ENCODE assay signal across 8 cellular contexts in the genomic region with DNA sequence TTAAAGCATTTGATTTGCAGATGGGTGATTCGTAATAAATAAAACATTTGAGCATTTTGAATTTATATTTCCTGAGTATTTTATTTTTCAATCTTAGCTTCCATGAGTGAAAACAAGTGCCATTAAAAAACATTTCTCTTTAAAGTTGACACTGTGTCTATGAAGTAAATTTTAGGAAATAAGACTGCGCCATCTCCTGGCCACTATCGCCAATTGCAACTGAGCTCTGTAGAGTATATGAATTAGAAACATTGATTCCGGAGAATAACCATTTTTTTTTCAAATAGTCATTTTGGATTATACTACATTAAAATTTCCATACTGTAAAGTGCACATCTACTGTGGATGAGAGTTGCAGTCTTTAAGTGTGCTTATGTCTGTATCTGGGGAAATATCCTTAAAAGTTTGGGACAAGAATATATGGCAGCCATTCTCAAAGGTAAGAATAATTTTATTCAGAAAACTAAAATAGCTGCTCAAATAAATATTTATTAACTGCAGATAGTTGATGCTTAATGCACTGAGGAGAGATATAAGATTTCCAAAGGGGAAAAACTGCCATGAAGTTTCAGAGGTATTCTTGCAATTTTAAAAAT. TPM values are rescaled to one million over a fixed set of nuclear protein-coding genes. Genes with fewer than 3 reads are reported as not detected.
DNase-seq lines count a peak whose midpoint lies in the region; ATAC-seq and TF ChIP-seq lines count a peak whose summit lies in the region.

No MANE protein-coding gene starts in this region.

- no peak overlapping the region for H3K27ac ChIP-seq in heart left ventricle

- DNase-seq in DMS53 treated with DMSO at 0.1 percent for 48 hours (lab: John Stamatoyannopoulos, UW; ENCODE audit: unreplicated experiment) (peak; percentile 26), H4 (ENCODE audit: low spot score) (peak; percentile 8), NCI-H146 (lab: John Stamatoyannopoulos, UW) (peak; percentile 33), heart left ventricle (peak in 2 of 5 donors; percentile 29 to 51), smooth muscle cell of the brain vasculature (ENCODE audit: low read depth, low spot score) (peak; percentile 33), GDM1 (lab: John Stamatoyannopoulos, UW) (no peak)
- peak; percentile 27 for DNase-seq in activated T-cell treated with anti-CD3 and anti-CD28 coated beads, Interleukin-2, amount 50 U/mL, for 1 hour

- TF ChIP-seq CTCF in heart left ventricle (IDR thresholded peaks at IDR 0.05), result peak; percentile 54 to 85 (median 76)

- no peak overlapping the region for H3K4me3 ChIP-seq in heart left ventricle

- ATAC-seq in heart left ventricle, result peak in 1 of 4 donors; percentile 53
- no peak for ATAC-seq in HG03139 (IDR thresholded peaks at IDR 0.05; ENCODE audit: unreplicated experiment)

- H3K27me3 ChIP-seq in heart left ventricle, result peaks cover 0 to 17% (median 0%) of the 10 kb centered on the region in 9 donors

- no peaks in the 10 kb centered on the region for H3K9me3 ChIP-seq in heart left ventricle

- H3K36me3 ChIP-seq in heart left ventricle, result no peaks in the 10 kb centered on the region

- H3K4me1 ChIP-seq in heart left ventricle, result peaks cover 0 to 6% (median 0%) of the 10 kb centered on the region in 12 donors

- TF ChIP-seq POLR2A in heart left ventricle (IDR thresholded peaks at IDR 0.05), result no peak

- intact Hi-C loops in heart left ventricle (cut with DNase I), result loop anchor here (1.0 to 10.0 kb wide), 9 partner anchors 145 to 648 kb away; a partner anchor contains a TSS

- WGBS in heart left ventricle, 4 donors, result 9 to 11% (median 10%) methylated on average over 4 of the region's 4 CpGs

RNA-seq across cellular contexts. Expression of a gene that starts 5.9 kb away (rescaled TPM):
- total RNA-seq in H4 (2014; rRNA removed; shearing (Covaris generic)), result 0.54 and 1.4 TPM in 2 replicates
- 1 to 10 TPM in 1 of 9 donors, under 1 TPM in 8; 0.44 to 1.2 (median 0.65) TPM for total RNA-seq in heart left ventricle
- under 1 TPM; 0.06 to 0.30 TPM for polyA plus RNA-seq in heart left ventricle
